Comparison of ENCODE assay signal across 1 cellular context in the genomic region with DNA sequence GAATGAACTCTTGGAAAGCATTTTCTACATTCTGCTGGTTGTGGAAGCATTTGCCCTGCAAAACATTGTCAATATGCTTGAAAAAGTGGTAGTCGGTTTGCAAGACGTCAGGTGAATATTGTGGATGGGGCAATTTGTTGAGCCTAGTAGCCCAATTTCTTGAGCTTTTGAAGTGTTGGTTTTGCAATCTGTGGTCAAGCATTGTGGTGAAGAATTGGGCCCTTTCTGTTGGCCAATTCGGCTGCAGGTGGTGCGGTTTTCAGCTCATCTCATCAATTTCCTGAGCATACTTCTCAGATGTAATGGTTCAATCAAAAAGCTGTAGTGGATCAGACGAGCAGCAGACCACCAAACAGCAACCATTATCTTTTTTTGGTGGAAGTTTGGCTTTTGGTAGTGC.
TF ChIP-seq lines count a peak whose summit lies in the region.

No MANE protein-coding gene starts in this region.

TF ChIP-seq in GM23338, 12 proteins besides CTCF, POLR2A, EP300 and RAD21 (continued from another document):
- TF ChIP-seq REST (IDR thresholded peaks at IDR 0.05; ENCODE audit: unreplicated experiment) = no peak
- TF ChIP-seq, protein P1, sequence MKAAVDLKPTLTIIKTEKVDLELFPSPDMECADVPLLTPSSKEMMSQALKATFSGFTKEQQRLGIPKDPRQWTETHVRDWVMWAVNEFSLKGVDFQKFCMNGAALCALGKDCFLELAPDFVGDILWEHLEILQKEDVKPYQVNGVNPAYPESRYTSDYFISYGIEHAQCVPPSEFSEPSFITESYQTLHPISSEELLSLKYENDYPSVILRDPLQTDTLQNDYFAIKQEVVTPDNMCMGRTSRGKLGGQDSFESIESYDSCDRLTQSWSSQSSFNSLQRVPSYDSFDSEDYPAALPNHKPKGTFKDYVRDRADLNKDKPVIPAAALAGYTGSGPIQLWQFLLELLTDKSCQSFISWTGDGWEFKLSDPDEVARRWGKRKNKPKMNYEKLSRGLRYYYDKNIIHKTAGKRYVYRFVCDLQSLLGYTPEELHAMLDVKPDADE (IDR thresholded peaks at IDR 0.05) = no peak
- no peak for TF ChIP-seq ZNF114 (CRISPR knock-in tag; IDR thresholded peaks at IDR 0.05)
- no peak for TF ChIP-seq EZH2phosphoT487 (IDR thresholded peaks at IDR 0.05; ENCODE audit: unreplicated experiment)
- TF ChIP-seq POLR2AphosphoS5 (IDR thresholded peaks at IDR 0.05; ENCODE audit: low read depth) = no peak
- TF ChIP-seq CREB1 (CRISPR knock-in tag; IDR thresholded peaks at IDR 0.05; ENCODE audit: low read depth) = no peak
